11 cellular contexts compared by ENCODE assay signal in genomic region chr2:41933585-41934322, GRCh38.
A peak's percentile ranks its signal among the peaks of the same experiment; 100 is the strongest.
DNase-seq lines count a peak whose midpoint lies in the region; ATAC-seq and TF ChIP-seq lines count a peak whose summit lies in the region.
"Had no signal": no experiment of that assay in that cellular context is flagged by ENCODE, and none has a peak within 500 bp of the region (broad histone marks: within the 10 kb centered on the region; RNA-seq: fewer than 3 reads in every experiment).

No MANE protein-coding gene starts in this region.

- H3K27ac Mint-ChIP-seq in GM23338: no peak overlapping the region
- H3K27ac Mint-ChIP-seq in activated CD8-positive, alpha-beta T cell treated with anti-CD3 and anti-CD28 coated beads, Interleukin-2, amount 10 ng/mL, durations not matched to agents 7 days and 5 days: no peak overlapping the region

- no peaks in the 10 kb centered on the region for H4K20me1 ChIP-seq in GM23338 (replicated peaks; ENCODE audit: insufficient read depth)

- no peaks in the 10 kb centered on the region for H3F3A ChIP-seq in GM23338 (replicated peaks; ENCODE audit: low read depth)

- H3K4me1 ChIP-seq in GM23338 (ENCODE audit: insufficient read depth): peaks cover 19% of the 10 kb centered on the region

- POLR2A ChIA-PET in activated CD8-positive, alpha-beta T cell treated with anti-CD3 and anti-CD28 coated beads, Interleukin-2, amount 10 ng/mL, durations not matched to agents 7 days and 5 days (lab: Charles Lee): no interaction called here
- POLR2A ChIA-PET in HEK293T (lab: Yijun Ruan, JAX): no interaction called here

- H3K9me2 ChIP-seq in GM23338 (ENCODE audit: insufficient read depth): no peaks in the 10 kb centered on the region

- 0 out of 2 replicates have a peak overlapping the region, but pooled peaks have one; percentile 18 for H2AFZ ChIP-seq in GM23338

- H3K27me3 Mint-ChIP-seq in GM23338 (ENCODE audit: insufficient read depth, low read depth, poor library complexity): peaks cover 5% of the 10 kb centered on the region
- peaks cover 5% of the 10 kb centered on the region for H3K27me3 Mint-ChIP-seq in activated CD8-positive, alpha-beta T cell treated with anti-CD3 and anti-CD28 coated beads, Interleukin-2, amount 10 ng/mL, durations not matched to agents 7 days and 5 days (ENCODE audit: low read depth)

- no peak overlapping the region for H3K27ac ChIP-seq in GM23338 (ENCODE audit: low read depth)

- CTCF ChIA-PET in activated CD8-positive, alpha-beta T cell treated with anti-CD3 and anti-CD28 coated beads, Interleukin-2, amount 10 ng/mL, durations not matched to agents 7 days and 5 days (lab: Charles Lee): no interaction called here
- CTCF ChIA-PET in HEK293T (lab: Yijun Ruan, JAX): no interaction called here

- in situ Hi-C loops in astrocyte of the cerebellum (cut with HindIII; ENCODE audit: low sequenced_read_pairs): no loop called here

- DNase-seq in GM23338 (ENCODE audit: low spot score) (no peak), astrocyte of the cerebellum (ENCODE audit: low read depth) (peak; percentile 86), hepatic stellate cell (ENCODE audit: low spot score) (peak; percentile 71), stromal cell of bone marrow (ENCODE audit: low read depth) (peak; percentile 94), HEK293T (ENCODE audit: extremely low spot score) (no peak), GM19238 (ENCODE audit: insufficient read length, low spot score) (no peak), middle frontal gyrus (ENCODE audit: extremely low spot score, low spot score) (no peak)
- DNase-seq in activated CD8-positive, alpha-beta T cell treated with anti-CD3 and anti-CD28 coated beads, Interleukin-2, amount 10 ng/mL, durations not matched to agents 7 days and 5 days: no peak
- DNase-seq: cerebellar nuclear complex, NCI-H1105, T-helper 2 cell had no signal

- H3K4me2 ChIP-seq in GM23338: no peak overlapping the region

- H3K79me2 ChIP-seq in GM23338 (replicated peaks; ENCODE audit: insufficient read depth): no peaks in the 10 kb centered on the region

- no peak overlapping the region for H3K4me3 Mint-ChIP-seq in GM23338
- no peak overlapping the region for H3K4me3 Mint-ChIP-seq in activated CD8-positive, alpha-beta T cell treated with anti-CD3 and anti-CD28 coated beads, Interleukin-2, amount 10 ng/mL, durations not matched to agents 7 days and 5 days

- H3K36me3 ChIP-seq in GM23338 (ENCODE audit: insufficient read depth): no peaks in the 10 kb centered on the region

- no peaks in the 10 kb centered on the region for H3K9me3 Mint-ChIP-seq in GM23338
- H3K9me3 Mint-ChIP-seq in activated CD8-positive, alpha-beta T cell treated with anti-CD3 and anti-CD28 coated beads, Interleukin-2, amount 10 ng/mL, durations not matched to agents 7 days and 5 days (ENCODE audit: insufficient read depth): no peaks in the 10 kb centered on the region

- H3K27me3 ChIP-seq in GM23338 (ENCODE audit: insufficient read depth): no peaks in the 10 kb centered on the region

- ATAC-seq in GM23338: no peak
- ATAC-seq in activated CD8-positive, alpha-beta T cell treated with anti-CD3 and anti-CD28 coated beads, Interleukin-2, amount 10 ng/mL, durations not matched to agents 7 days and 5 days: no peak

- peaks cover 31% of the 10 kb centered on the region for H3K4me1 Mint-ChIP-seq in GM23338
- no peaks in the 10 kb centered on the region for H3K4me1 Mint-ChIP-seq in activated CD8-positive, alpha-beta T cell treated with anti-CD3 and anti-CD28 coated beads, Interleukin-2, amount 10 ng/mL, durations not matched to agents 7 days and 5 days (ENCODE audit: low read depth)

- H3K4me3 ChIP-seq in GM23338 (no peak overlapping the region), astrocyte of the cerebellum (ENCODE audit: low read depth, low read length) (no peak overlapping the region)

- H3K36me3 Mint-ChIP-seq in GM23338 (ENCODE audit: low read depth): no peaks in the 10 kb centered on the region
- H3K36me3 Mint-ChIP-seq in activated CD8-positive, alpha-beta T cell treated with anti-CD3 and anti-CD28 coated beads, Interleukin-2, amount 10 ng/mL, durations not matched to agents 7 days and 5 days (ENCODE audit: low read depth): no peaks in the 10 kb centered on the region

- TF ChIP-seq CTCF in GM23338 (conservative IDR thresholded peaks at IDR 0.05; ENCODE audit: low read depth in 2 of 2) (no peak), astrocyte of the cerebellum (IDR thresholded peaks at IDR 0.05; ENCODE audit: low read depth, low read length, missing control alignments) (no peak)

TF ChIP-seq in GM23338, 12 proteins besides CTCF, POLR2A, EP300 and RAD21 (continues in another document):
- no peak for TF ChIP-seq POLR2AphosphoS5 (IDR thresholded peaks at IDR 0.05; ENCODE audit: low read depth)
- no peak for TF ChIP-seq JUNB (IDR thresholded peaks at IDR 0.05; ENCODE audit: unreplicated experiment)
- TF ChIP-seq ZNF114 (CRISPR knock-in tag; IDR thresholded peaks at IDR 0.05): no peak
- no peak for TF ChIP-seq REST (IDR thresholded peaks at IDR 0.05; ENCODE audit: unreplicated experiment)
- TF ChIP-seq CREB1 (CRISPR knock-in tag; IDR thresholded peaks at IDR 0.05; ENCODE audit: low read depth): no peak
- TF ChIP-seq STAT1 (IDR thresholded peaks at IDR 0.05; ENCODE audit: unreplicated experiment): no peak
- no peak for TF ChIP-seq EZH2 (IDR thresholded peaks at IDR 0.05; ENCODE audit: low read depth, unreplicated experiment)

TF ChIP-seq in HEK293T, 16 proteins besides CTCF, POLR2A, EP300 and RAD21:
- TF ChIP-seq FOXA1 (IDR thresholded peaks at IDR 0.05) (no peak), BHLHE40 (IDR thresholded peaks at IDR 0.05; ENCODE audit: borderline replicate concordance) (no peak), ARNT (IDR thresholded peaks at IDR 0.05) (no peak), FOXK2 (IDR thresholded peaks at IDR 0.05) (no peak), CTBP1 (IDR thresholded peaks at IDR 0.05; ENCODE audit: borderline replicate concordance) (no peak), FOXM1 (IDR thresholded peaks at IDR 0.05; ENCODE audit: borderline replicate concordance) (no peak), SP1 (IDR thresholded peaks at IDR 0.05) (no peak), TARDBP (IDR thresholded peaks at IDR 0.05) (no peak), SUZ12 (IDR thresholded peaks at IDR 0.05) (no peak), ZNF384 (IDR thresholded peaks at IDR 0.05) (no peak), LEF1 (IDR thresholded peaks at IDR 0.05; ENCODE audit: borderline replicate concordance) (no peak), PKNOX1 (IDR thresholded peaks at IDR 0.05) (no peak), NFRKB (IDR thresholded peaks at IDR 0.05) (no peak), ELF4 (IDR thresholded peaks at IDR 0.05) (no peak), HDGF (IDR thresholded peaks at IDR 0.05; ENCODE audit: borderline replicate concordance) (no peak)
TF ChIP-seq in HEK293T: peak in this region for 0.

Comparison
In these comparisons a context has a peak if more than half of its experiments do, and no peak if none do; other contexts are left out.
1. DNase-seq: peak in astrocyte of the cerebellum (single experiment), hepatic stellate cell (single experiment) and stromal cell of bone marrow (single experiment); none in GM23338 (single experiment), activated CD8-positive, alpha-beta T cell treated with anti-CD3 and anti-CD28 coated beads, Interleukin-2, amount 10 ng/mL, durations not matched to agents 7 days and 5 days (single experiment), HEK293T (single experiment), GM19238 (single experiment) and middle frontal gyrus (single experiment).